19 cellular contexts compared by ENCODE assay signal in the genomic region with DNA sequence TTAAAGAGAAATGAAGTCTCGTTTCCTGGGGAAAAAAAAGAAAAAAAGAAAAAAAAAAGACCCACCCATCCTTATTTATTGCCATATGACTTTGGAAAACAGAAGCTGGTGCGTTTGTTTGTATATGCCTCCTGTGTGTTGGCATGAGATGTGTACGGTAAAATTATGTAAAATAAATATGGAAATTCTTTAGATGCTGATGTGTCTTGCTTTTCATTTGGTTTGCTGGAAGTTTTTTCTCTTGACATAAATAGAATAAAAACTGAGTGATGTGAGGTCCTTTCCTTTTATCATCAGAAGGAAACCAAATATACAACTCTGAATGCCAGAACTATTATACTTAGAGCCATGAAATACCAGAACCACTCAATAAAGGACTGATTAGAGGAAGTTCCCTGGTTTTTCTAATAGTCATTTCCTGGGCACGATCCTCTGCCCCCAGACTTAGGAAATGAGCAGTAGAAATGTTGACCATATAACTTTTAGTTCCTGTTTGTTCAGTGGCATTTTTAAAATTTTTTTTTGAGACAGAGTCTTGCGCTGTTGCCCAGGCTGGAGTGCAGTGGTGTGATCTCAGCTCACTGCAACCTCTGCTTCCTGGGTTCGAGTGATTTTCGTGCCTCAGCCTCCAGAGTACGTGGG. TPM values are rescaled to one million over a fixed set of nuclear protein-coding genes. Genes with fewer than 3 reads are reported as not detected.
DNase-seq lines count a peak whose midpoint lies in the region; ATAC-seq and TF ChIP-seq lines count a peak whose summit lies in the region.
"Had no signal": no experiment of that assay in that cellular context is flagged by ENCODE, and none has a peak within 500 bp of the region (broad histone marks: within the 10 kb centered on the region; RNA-seq: fewer than 3 reads in every experiment).

No MANE protein-coding gene starts in this region.

- H3K36me3 ChIP-seq in naive thymus-derived CD4-positive, alpha-beta T cell (ENCODE audit: control insufficient read depth in 2 of 3, insufficient read depth in 3 of 3, low read length in 3 of 3) = peaks cover 0 to 32% (median 0%) of the 10 kb centered on the region in 3 experiments

- ATAC-seq in GM18502 (IDR thresholded peaks at IDR 0.05; ENCODE audit: poor library complexity, unreplicated experiment) (peak; percentile 54), HG02884 (IDR thresholded peaks at IDR 0.05; ENCODE audit: unreplicated experiment) (no peak), HG03520 (IDR thresholded peaks at IDR 0.05; ENCODE audit: unreplicated experiment) (no peak), GM21423 (IDR thresholded peaks at IDR 0.05; ENCODE audit: unreplicated experiment) (no peak)
- peak; percentile 86 for ATAC-seq in naive thymus-derived CD4-positive, alpha-beta T cell
- ATAC-seq: activated T-helper 17 cell treated with anti-CD3 and anti-CD28 coated beads, Interleukin-2, amount 50 U/mL, for 72 hours; T-cell had no signal

- H3K4me3 ChIP-seq in naive thymus-derived CD4-positive, alpha-beta T cell (ENCODE audit: low read length) = no peak overlapping the region
- H3K4me3 ChIP-seq: Peyer's patch had no signal

- intact Hi-C loops in naive thymus-derived CD4-positive, alpha-beta T cell (cut with micrococcal nuclease) = no loop called here

- H3K9me3 ChIP-seq in naive thymus-derived CD4-positive, alpha-beta T cell (ENCODE audit: control insufficient read depth in 2 of 3, low read length in 3 of 3) = no peaks in the 10 kb centered on the region
- H3K9me3 ChIP-seq: Caco-2, Peyer's patch had no signal

- POLR2A ChIA-PET in naive thymus-derived CD4-positive, alpha-beta T cell (lab: Charles Lee) = interaction anchor here (0.6 kb wide), 1 partner anchor 353 kb away, joined by 4 read pairs; a partner anchor contains a TSS
- POLR2A ChIA-PET in GM10248 (lab: Yijun Ruan, JAX) = no interaction called here

- H3K9me3 Mint-ChIP-seq in naive thymus-derived CD4-positive, alpha-beta T cell = no peaks in the 10 kb centered on the region
- H3K9me3 Mint-ChIP-seq: activated B cell treated with CpG ODN at 0.5 μM for 24 hours; activated T-helper 17 cell treated with anti-CD3 and anti-CD28 coated beads, Interleukin-2, amount 50 U/mL, for 72 hours; neural crest cell; T-cell had no signal

- no peak overlapping the region for H3K27ac Mint-ChIP-seq in naive thymus-derived CD4-positive, alpha-beta T cell
- H3K27ac Mint-ChIP-seq: activated B cell treated with CpG ODN at 0.5 μM for 24 hours; activated T-helper 17 cell treated with anti-CD3 and anti-CD28 coated beads, Interleukin-2, amount 50 U/mL, for 72 hours; T-cell had no signal

- CTCF ChIA-PET in naive thymus-derived CD4-positive, alpha-beta T cell (lab: Charles Lee) = no interaction called here
- CTCF ChIA-PET in GM10248 (lab: Yijun Ruan, JAX) = interaction anchor here (0.7 to 1.1 kb wide), 2 partner anchors 12 to 26 kb away, joined by 3 read pairs; no protein-coding TSS in a partner anchor

- H3K36me3 Mint-ChIP-seq in naive thymus-derived CD4-positive, alpha-beta T cell = peaks cover 1 to 79% (median 38%) of the 10 kb centered on the region in 5 donors

- H3K4me1 Mint-ChIP-seq in naive thymus-derived CD4-positive, alpha-beta T cell = peaks cover 0 to 3% (median 0%) of the 10 kb centered on the region in 7 donors
- H3K4me1 Mint-ChIP-seq: activated T-helper 17 cell treated with anti-CD3 and anti-CD28 coated beads, Interleukin-2, amount 50 U/mL, for 72 hours; neural crest cell; T-cell had no signal

- no peak overlapping the region for H3K27ac ChIP-seq in naive thymus-derived CD4-positive, alpha-beta T cell (ENCODE audit: low read depth, low read length)
- H3K27ac ChIP-seq: Peyer's patch had no signal

- H3K4me3 Mint-ChIP-seq in naive thymus-derived CD4-positive, alpha-beta T cell = no peak overlapping the region
- H3K4me3 Mint-ChIP-seq: activated B cell treated with CpG ODN at 0.5 μM for 24 hours; activated T-helper 17 cell treated with anti-CD3 and anti-CD28 coated beads, Interleukin-2, amount 50 U/mL, for 72 hours; neural crest cell; T-cell had no signal

- H3K27me3 Mint-ChIP-seq in naive thymus-derived CD4-positive, alpha-beta T cell = no peaks in the 10 kb centered on the region
- H3K27me3 Mint-ChIP-seq: activated B cell treated with CpG ODN at 0.5 μM for 24 hours; activated T-helper 17 cell treated with anti-CD3 and anti-CD28 coated beads, Interleukin-2, amount 50 U/mL, for 72 hours; T-cell had no signal

- DNase-seq in NOMO-1 (lab: John Stamatoyannopoulos, UW; ENCODE audit: unreplicated experiment in 2 of 2) (peak; percentile 89 to 91), dermis blood vessel endothelial cell (peak; percentile 52), GM10248 (ENCODE audit: extremely low spot score) (no peak)
- no peak for DNase-seq in naive thymus-derived CD4-positive, alpha-beta T cell
- DNase-seq: activated B cell treated with CpG ODN at 0.5 μM for 24 hours, Caco-2, foreskin melanocyte, mesendoderm, NCI-H2081 treated with DMSO at 0.1 percent for 48 hours, Peyer's patch, retina, substantia nigra, T-cell had no signal

- no peak for TF ChIP-seq CTCF in GM10248 (IDR thresholded peaks at IDR 0.05; ENCODE audit: control extremely low read depth, extremely low read depth, low read depth, missing control alignments)

- no peaks in the 10 kb centered on the region for H3K27me3 ChIP-seq in naive thymus-derived CD4-positive, alpha-beta T cell (ENCODE audit: control insufficient read depth in 2 of 2, insufficient read depth in 2 of 2, low read length in 2 of 2)
- H3K27me3 ChIP-seq: Peyer's patch had no signal

- no peaks in the 10 kb centered on the region for H3K4me1 ChIP-seq in naive thymus-derived CD4-positive, alpha-beta T cell (ENCODE audit: control insufficient read depth in 2 of 2, insufficient read depth in 2 of 2, low read length in 2 of 2)
- H3K4me1 ChIP-seq: Peyer's patch had no signal

RNA-seq across cellular contexts. Expression of a gene that starts 48.8 kb away (rescaled TPM):
- total RNA-seq in dermis blood vessel endothelial cell = not detected in 2 replicates
- total RNA-seq in naive thymus-derived CD4-positive, alpha-beta T cell = under 1 TPM in 1 of 5 experiments, not detected in 4; 0.07 TPM
- polyA plus RNA-seq in naive thymus-derived CD4-positive, alpha-beta T cell = under 1 TPM; 0.24 to 0.58 TPM
- total RNA-seq: activated B cell treated with CpG ODN at 0.5 μM for 24 hours had no signal

Comparison
In these comparisons a context has a peak if more than half of its experiments do, and no peak if none do; other contexts are left out.
1. ATAC-seq: peak in GM18502 (single experiment) and naive thymus-derived CD4-positive, alpha-beta T cell (single experiment); none in HG02884 (single experiment), HG03520 (single experiment) and GM21423 (single experiment).
2. DNase-seq: peak in NOMO-1 (2 of 2) and dermis blood vessel endothelial cell (single experiment); none in naive thymus-derived CD4-positive, alpha-beta T cell (0 of 9) and GM10248 (single experiment).